Comparison of ENCODE assay signal across 12 cellular contexts in the genomic region with DNA sequence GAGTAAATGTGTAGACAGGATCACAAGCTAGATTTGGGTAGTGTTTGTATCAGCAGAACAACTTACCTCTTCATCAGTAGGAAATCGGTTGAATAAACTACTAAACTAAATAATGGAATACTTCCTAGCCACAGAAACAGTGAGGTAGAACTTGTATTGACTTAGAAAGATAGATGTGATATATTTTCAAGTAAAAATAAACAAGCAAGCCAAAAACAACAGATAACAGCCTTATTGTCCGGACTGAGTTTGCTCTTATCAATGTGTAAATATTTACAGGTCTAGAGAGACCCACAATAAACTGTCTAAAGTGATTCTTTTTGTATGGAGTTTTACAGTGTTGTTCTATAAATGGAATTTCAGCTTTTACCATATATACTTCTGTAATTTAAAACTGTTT.
DNase-seq lines count a peak whose midpoint lies in the region; ATAC-seq, FAIRE-seq and TF ChIP-seq lines count a peak whose summit lies in the region.
"Had no signal": no experiment of that assay in that cellular context is flagged by ENCODE, and none has a peak within 500 bp of the region (broad histone marks: within the 10 kb centered on the region; RNA-seq: fewer than 3 reads in every experiment).

No MANE protein-coding gene starts in this region.

- H3K4me1 ChIP-seq in vagina: no peaks in the 10 kb centered on the region

- no peaks in the 10 kb centered on the region for H3K36me3 Mint-ChIP-seq in activated naive CD8-positive, alpha-beta T cell treated with anti-CD3 and anti-CD28 coated beads, Interleukin-2, amount 50 U/mL, for 24 hours (ENCODE audit: low read depth)
- H3K36me3 Mint-ChIP-seq: CD14-positive monocyte; CD8-positive, alpha-beta T cell had no signal

- ATAC-seq in activated naive CD8-positive, alpha-beta T cell treated with anti-CD3 and anti-CD28 coated beads, Interleukin-2, amount 50 U/mL, for 24 hours: no peak
- ATAC-seq: CD8-positive, alpha-beta T cell had no signal

- TF ChIP-seq CTCF in GM13976 (IDR thresholded peaks at IDR 0.05; ENCODE audit: borderline replicate concordance, control extremely low read depth, extremely low read depth, insufficient read depth, missing control alignments): no peak
- TF ChIP-seq CTCF in vagina (IDR thresholded peaks at IDR 0.05): no peak

- no peaks in the 10 kb centered on the region for H3K27me3 Mint-ChIP-seq in activated naive CD8-positive, alpha-beta T cell treated with anti-CD3 and anti-CD28 coated beads, Interleukin-2, amount 50 U/mL, for 24 hours

- H3K4me3 Mint-ChIP-seq in activated naive CD8-positive, alpha-beta T cell treated with anti-CD3 and anti-CD28 coated beads, Interleukin-2, amount 50 U/mL, for 24 hours: no peak overlapping the region
- H3K4me3 Mint-ChIP-seq: CD14-positive monocyte; CD8-positive, alpha-beta T cell had no signal

- no peaks in the 10 kb centered on the region for H3K4me1 Mint-ChIP-seq in activated naive CD8-positive, alpha-beta T cell treated with anti-CD3 and anti-CD28 coated beads, Interleukin-2, amount 50 U/mL, for 24 hours
- H3K4me1 Mint-ChIP-seq: CD14-positive monocyte had no signal

- no peak overlapping the region for H3K27ac ChIP-seq in vagina

- H3K27me3 ChIP-seq in vagina (no peaks in the 10 kb centered on the region), MG63 (no peaks in the 10 kb centered on the region)

- H3K27ac Mint-ChIP-seq in activated naive CD8-positive, alpha-beta T cell treated with anti-CD3 and anti-CD28 coated beads, Interleukin-2, amount 50 U/mL, for 24 hours: no peak overlapping the region
- H3K27ac Mint-ChIP-seq: CD14-positive monocyte; CD8-positive, alpha-beta T cell had no signal

- intact Hi-C loops in vagina (cut with DNase I): no loop called here

- TF ChIP-seq POLR2A in vagina (IDR thresholded peaks at IDR 0.05): no peak

- H3K4me3 ChIP-seq in vagina (no peak overlapping the region), MG63 (no peak overlapping the region)

- H3K9me3 ChIP-seq in vagina (no peaks in the 10 kb centered on the region), MG63 (no peaks in the 10 kb centered on the region)

- peaks cover 7% of the 10 kb centered on the region for H3K9me3 Mint-ChIP-seq in activated naive CD8-positive, alpha-beta T cell treated with anti-CD3 and anti-CD28 coated beads, Interleukin-2, amount 50 U/mL, for 24 hours

- peak; percentile 4 for FAIRE-seq in endometrium (lab: Jason Lieb, UNC)
- FAIRE-seq: GM18507 had no signal

- DNase-seq in HuH-7.5 (ENCODE audit: low spot score) (peak; percentile 6), NCI-H748 (lab: John Stamatoyannopoulos, UW; ENCODE audit: unreplicated experiment) (peak; percentile 31), GM13976 (ENCODE audit: low spot score) (no peak), vagina (ENCODE audit: extremely low spot score in 2 of 2) (no peak), MG63 (no peak)
- no peak for DNase-seq in activated naive CD8-positive, alpha-beta T cell treated with anti-CD3 and anti-CD28 coated beads, Interleukin-2, amount 50 U/mL, for 24 hours
- DNase-seq: CD8-positive, alpha-beta T cell; COR-L47; HCEC 1CT had no signal

- H3K36me3 ChIP-seq in vagina: no peaks in the 10 kb centered on the region
- H3K36me3 ChIP-seq in MG63: no peaks in the 10 kb centered on the region

- in situ Hi-C loops in GM13976 (cut with MboI; ENCODE audit: low sequenced_read_pairs, unreplicated experiment): no loop called here

Comparison
In these comparisons a context has a peak if more than half of its experiments do, and no peak if none do; other contexts are left out.
1. DNase-seq: peak in HuH-7.5 (single experiment) and NCI-H748 (single experiment); none in GM13976 (single experiment), activated naive CD8-positive, alpha-beta T cell treated with anti-CD3 and anti-CD28 coated beads, Interleukin-2, amount 50 U/mL, for 24 hours (single experiment), vagina (0 of 2) and MG63 (single experiment).